Comparison of ENCODE assay signal across 13 cellular contexts in the genomic region with DNA sequence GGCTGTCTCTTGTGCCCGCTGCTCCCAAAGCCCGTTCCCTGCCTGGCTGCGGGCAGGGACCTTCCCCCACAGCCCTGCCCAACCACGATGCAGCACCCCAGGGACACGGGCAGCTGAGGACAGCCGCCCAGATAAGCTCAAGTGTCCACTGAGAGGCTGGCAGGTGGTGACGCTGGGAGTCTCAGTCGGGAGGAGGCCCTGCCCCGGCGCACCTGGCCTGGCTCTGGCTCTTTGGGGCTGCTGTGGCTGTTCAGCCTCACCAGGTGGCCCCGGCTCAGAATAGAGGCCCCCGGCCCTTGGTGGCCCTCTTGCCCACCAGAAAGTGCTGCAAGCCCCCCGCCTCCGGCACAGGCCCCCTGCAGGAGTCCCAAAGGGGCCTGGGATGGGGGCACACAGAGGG. TPM values are rescaled to one million over a fixed set of nuclear protein-coding genes. Genes with fewer than 3 reads are reported as not detected.
DNase-seq lines count a peak whose midpoint lies in the region; ATAC-seq and TF ChIP-seq lines count a peak whose summit lies in the region.
"Had no signal": no experiment of that assay in that cellular context is flagged by ENCODE, and none has a peak within 500 bp of the region (broad histone marks: within the 10 kb centered on the region; RNA-seq: fewer than 3 reads in every experiment).

No MANE protein-coding gene starts in this region.

- no peak overlapping the region for H3K4ac ChIP-seq in neuronal stem cell (ENCODE audit: low read length)

- peaks cover 6% of the 10 kb centered on the region for H3K36me3 Mint-ChIP-seq in activated CD4-positive, alpha-beta T cell treated with anti-CD3 and anti-CD28 coated beads, Interleukin-2, amount 10 ng/mL, durations not matched to agents 24 days and 14 days (ENCODE audit: low read depth)

- no peak for ATAC-seq in GM21786 (IDR thresholded peaks at IDR 0.05; ENCODE audit: unreplicated experiment)

- H3K4me1 Mint-ChIP-seq in activated CD4-positive, alpha-beta T cell treated with anti-CD3 and anti-CD28 coated beads, Interleukin-2, amount 10 ng/mL, durations not matched to agents 24 days and 14 days, result peaks cover 8% of the 10 kb centered on the region

- no peaks in the 10 kb centered on the region for H3K9me3 Mint-ChIP-seq in activated CD4-positive, alpha-beta T cell treated with anti-CD3 and anti-CD28 coated beads, Interleukin-2, amount 10 ng/mL, durations not matched to agents 24 days and 14 days
- H3K9me3 Mint-ChIP-seq: activated T-helper 2 cell treated with anti-CD3 and anti-CD28 coated beads, Interferon-gamma antibody, Interleukin-2, Interleukin-4, amounts not matched to agents 10 μg/mL and 5 μg/mL and 100 μg/mL, durations not matched to agents 14 hours and 24 hours and 36 hours; stimulated activated naive CD8-positive, alpha-beta T cell treated with anti-CD3 and anti-CD28 coated beads, Interleukin-15, Interleukin-2, amounts not matched to agents 100 ng/mL and 50 ng/mL, for 24 hours had no signal

- peak; percentile 88 for DNase-seq in DMS79 treated with DMSO at 0.1 percent for 48 hours (lab: John Stamatoyannopoulos, UW)
- DNase-seq in NCI-H2107 (lab: John Stamatoyannopoulos, UW), result peak; percentile 94
- peak; percentile 60 for DNase-seq in colonic mucosa
- DNase-seq in neuronal stem cell (ENCODE audit: low spot score), result no peak
- no peak for DNase-seq in stimulated activated CD4-positive, alpha-beta T cell treated with anti-CD3 and anti-CD28 coated beads, Interleukin-4, amount 100 ng/mL, for 1 hour
- DNase-seq in activated CD4-positive, alpha-beta T cell treated with anti-CD3 and anti-CD28 coated beads, Interleukin-2, amount 10 ng/mL, durations not matched to agents 24 days and 14 days, result no peak
- DNase-seq in occipital lobe (lab: John Stamatoyannopoulos, UW), result no peak
- DNase-seq: GF-D8; stimulated activated CD4-positive, alpha-beta T cell treated with anti-CD3 and anti-CD28 coated beads, Interleukin-4, amount 100 ng/mL, for 4 hours had no signal

- peaks cover 7% of the 10 kb centered on the region for H3K79me1 ChIP-seq in neuronal stem cell (ENCODE audit: low read depth, low read length)

- H3K4me2 ChIP-seq in neuronal stem cell (ENCODE audit: insufficient read depth, low read length, poor library complexity, severe bottlenecking), result no peak overlapping the region

- TF ChIP-seq CTCF in colonic mucosa (IDR thresholded peaks at IDR 0.05), result no peak

- H3K23ac ChIP-seq in neuronal stem cell (ENCODE audit: low read depth, low read length, poor library complexity), result no peak overlapping the region

- no peak overlapping the region for H3K4me3 Mint-ChIP-seq in activated CD4-positive, alpha-beta T cell treated with anti-CD3 and anti-CD28 coated beads, Interleukin-2, amount 10 ng/mL, durations not matched to agents 24 days and 14 days
- H3K4me3 Mint-ChIP-seq: stimulated activated naive CD8-positive, alpha-beta T cell treated with anti-CD3 and anti-CD28 coated beads, Interleukin-15, Interleukin-2, amounts not matched to agents 100 ng/mL and 50 ng/mL, for 24 hours had no signal

- H4K91ac ChIP-seq in neuronal stem cell (ENCODE audit: low read depth, low read length, poor library complexity), result no peak overlapping the region

- H3K9me3 ChIP-seq in colonic mucosa, result no peaks in the 10 kb centered on the region
- H3K9me3 ChIP-seq in neuronal stem cell (replicated peaks in 1 of 2; ENCODE audit: control insufficient read depth in 2 of 2, insufficient read depth in 1 of 2, low read depth in 1 of 2, low read length in 2 of 2), result no peaks in the 10 kb centered on the region

- H3K18ac ChIP-seq in neuronal stem cell (ENCODE audit: low read length), result no peak overlapping the region

- H3K27ac Mint-ChIP-seq in activated CD4-positive, alpha-beta T cell treated with anti-CD3 and anti-CD28 coated beads, Interleukin-2, amount 10 ng/mL, durations not matched to agents 24 days and 14 days, result no peak overlapping the region
- H3K27ac Mint-ChIP-seq: activated T-helper 2 cell treated with anti-CD3 and anti-CD28 coated beads, Interferon-gamma antibody, Interleukin-2, Interleukin-4, amounts not matched to agents 10 μg/mL and 5 μg/mL and 100 μg/mL, durations not matched to agents 14 hours and 24 hours and 36 hours; stimulated activated naive CD8-positive, alpha-beta T cell treated with anti-CD3 and anti-CD28 coated beads, Interleukin-15, Interleukin-2, amounts not matched to agents 100 ng/mL and 50 ng/mL, for 24 hours had no signal

- H3K27ac ChIP-seq in colonic mucosa (peak overlapping the region; percentile 85), neuronal stem cell (replicated peaks; ENCODE audit: low read length) (no peak overlapping the region)

- H3K27me3 ChIP-seq in colonic mucosa (no peaks in the 10 kb centered on the region), neuronal stem cell (ENCODE audit: control insufficient read depth in 3 of 3, insufficient read depth in 3 of 3, low read depth in 1 of 3, low read length in 3 of 3) (no peaks in the 10 kb centered on the region)

- H2BK12ac ChIP-seq in neuronal stem cell (ENCODE audit: low read length), result no peak overlapping the region

- H2AFZ ChIP-seq in neuronal stem cell (ENCODE audit: low read length), result no peak overlapping the region

- no CpG with 5 or more reads among the region's 14 CpGs for WGBS in neuronal stem cell (ENCODE audit: extremely low coverage in 2 of 2, insufficient read length in 2 of 2, insufficient replicate concordance in 1 of 2), 2 donors

- H3K4me3 ChIP-seq in colonic mucosa, result no peak overlapping the region
- H3K4me3 ChIP-seq in neuronal stem cell (ENCODE audit: low read length in 2 of 2), result no peak overlapping the region

- H3K27me3 Mint-ChIP-seq in activated CD4-positive, alpha-beta T cell treated with anti-CD3 and anti-CD28 coated beads, Interleukin-2, amount 10 ng/mL, durations not matched to agents 24 days and 14 days, result no peaks in the 10 kb centered on the region
- H3K27me3 Mint-ChIP-seq: stimulated activated naive CD8-positive, alpha-beta T cell treated with anti-CD3 and anti-CD28 coated beads, Interleukin-15, Interleukin-2, amounts not matched to agents 100 ng/mL and 50 ng/mL, for 24 hours had no signal

- H2BK5ac ChIP-seq in neuronal stem cell (ENCODE audit: low read length), result no peak overlapping the region

- intact Hi-C loops in colonic mucosa (cut with DNase I), result no loop called here
- intact Hi-C loops in activated CD4-positive, alpha-beta T cell treated with anti-CD3 and anti-CD28 coated beads, Interleukin-2, amount 10 ng/mL, durations not matched to agents 24 days and 14 days (cut with micrococcal nuclease), result no loop called here

- no peak overlapping the region for H2BK120ac ChIP-seq in neuronal stem cell (ENCODE audit: low read depth, low read length)

- peaks cover 60% of the 10 kb centered on the region for H3K4me1 ChIP-seq in colonic mucosa
- H3K4me1 ChIP-seq in neuronal stem cell (ENCODE audit: control insufficient read depth in 2 of 2, insufficient read depth in 1 of 2, low read depth in 1 of 2, low read length in 2 of 2), result peaks cover 2 to 14% of the 10 kb centered on the region in 2 donors

- H3K36me3 ChIP-seq in colonic mucosa (no peaks in the 10 kb centered on the region), neuronal stem cell (replicated peaks in 1 of 2; ENCODE audit: control insufficient read depth in 2 of 2, insufficient read depth in 2 of 2, low read length in 2 of 2) (peaks cover 0 to 11% of the 10 kb centered on the region in 2 donors)

- no peak overlapping the region for H2AK5ac ChIP-seq in neuronal stem cell (ENCODE audit: low read depth, low read length)

- no peak overlapping the region for H4K8ac ChIP-seq in neuronal stem cell (ENCODE audit: low read depth, low read length)

- H3K14ac ChIP-seq in neuronal stem cell (ENCODE audit: low read length), result no peak overlapping the region

- peak overlapping the region; percentile 13 to 68 for H3K9ac ChIP-seq in colonic mucosa (ENCODE audit: low read depth in 2 of 2, low read length in 2 of 2)
- H3K9ac ChIP-seq in neuronal stem cell (ENCODE audit: low read depth, low read length, poor library complexity), result peak overlapping the region; percentile 60

- H2BK15ac ChIP-seq in neuronal stem cell (ENCODE audit: low read length), result peak overlapping the region; percentile 55

RNA-seq across cellular contexts. Expression of a gene that starts 5.5 kb away (rescaled TPM):
- total RNA-seq in colonic mucosa (10 to 100 TPM; 30.1 to 96.8 TPM), occipital lobe (20.3 TPM)
- polyA plus RNA-seq in neuronal stem cell (2013, experiment 1 of 2), result 28.2 TPM
- polyA plus RNA-seq in neuronal stem cell (2013, experiment 2 of 2), result 27.7 TPM
- 50.3 and 57.7 TPM in 2 replicates for total RNA-seq in activated CD4-positive, alpha-beta T cell treated with anti-CD3 and anti-CD28 coated beads, Interleukin-2, amount 10 ng/mL, durations not matched to agents 24 days and 14 days

RNA-seq across cellular contexts. Expression of a gene that starts 5.6 kb away (rescaled TPM):
- total RNA-seq in colonic mucosa, result 100 to 1,000 TPM in 1 of 2 donors, 10 to 100 TPM in 1; 75.3 to 143 TPM
- polyA plus RNA-seq in neuronal stem cell (2013, experiment 1 of 2), result 54.6 TPM
- polyA plus RNA-seq in neuronal stem cell (2013, experiment 2 of 2), result 53.2 TPM
- 98.8 and 99.8 TPM in 2 replicates for total RNA-seq in activated CD4-positive, alpha-beta T cell treated with anti-CD3 and anti-CD28 coated beads, Interleukin-2, amount 10 ng/mL, durations not matched to agents 24 days and 14 days
- total RNA-seq in occipital lobe, result 47.3 TPM

RNA-seq across cellular contexts. Expression of a gene that starts 15.5 kb away (rescaled TPM):
- total RNA-seq in colonic mucosa (10 to 100 TPM; 64.0 to 77.9 TPM), occipital lobe (9.8 TPM)
- 16.0 TPM for polyA plus RNA-seq in neuronal stem cell (2013, experiment 1 of 2)
- polyA plus RNA-seq in neuronal stem cell (2013, experiment 2 of 2), result 14.8 TPM
- 1.3 and 1.8 TPM in 2 replicates for total RNA-seq in activated CD4-positive, alpha-beta T cell treated with anti-CD3 and anti-CD28 coated beads, Interleukin-2, amount 10 ng/mL, durations not matched to agents 24 days and 14 days

RNA-seq across cellular contexts. Expression of a gene that starts 22.6 kb away (rescaled TPM):
- total RNA-seq in colonic mucosa (1 to 10 TPM; 3.5 to 3.8 TPM), occipital lobe (not detected)
- polyA plus RNA-seq in neuronal stem cell (2013, experiment 1 of 2), result 2.0 TPM
- 1.7 TPM for polyA plus RNA-seq in neuronal stem cell (2013, experiment 2 of 2)
- 6.9 and 7.0 TPM in 2 replicates for total RNA-seq in activated CD4-positive, alpha-beta T cell treated with anti-CD3 and anti-CD28 coated beads, Interleukin-2, amount 10 ng/mL, durations not matched to agents 24 days and 14 days
- total RNA-seq: posterior vena cava had no signal

RNA-seq across cellular contexts. Expression of a gene that starts 32.5 kb away (rescaled TPM):
- 10 to 100 TPM; 45.4 to 64.3 TPM for total RNA-seq in colonic mucosa
- 21.3 TPM for polyA plus RNA-seq in neuronal stem cell (2013, experiment 1 of 2)
- polyA plus RNA-seq in neuronal stem cell (2013, experiment 2 of 2), result 20.9 TPM
- 93.9 and 99.0 TPM in 2 replicates for total RNA-seq in activated CD4-positive, alpha-beta T cell treated with anti-CD3 and anti-CD28 coated beads, Interleukin-2, amount 10 ng/mL, durations not matched to agents 24 days and 14 days
- 5.5 TPM for total RNA-seq in occipital lobe

Comparison
In these comparisons a context has a peak if more than half of its experiments do, and no peak if none do; other contexts are left out.
1. DNase-seq: peak in DMS79 treated with DMSO at 0.1 percent for 48 hours (single experiment), NCI-H2107 (single experiment) and colonic mucosa (single experiment); none in neuronal stem cell (single experiment), stimulated activated CD4-positive, alpha-beta T cell treated with anti-CD3 and anti-CD28 coated beads, Interleukin-4, amount 100 ng/mL, for 1 hour (single experiment), activated CD4-positive, alpha-beta T cell treated with anti-CD3 and anti-CD28 coated beads, Interleukin-2, amount 10 ng/mL, durations not matched to agents 24 days and 14 days (single experiment) and occipital lobe (single experiment).